10 cellular contexts compared by ENCODE assay signal in genomic region chr1:116311756-116312691, GRCh38.
DNase-seq lines count a peak whose midpoint lies in the region; ATAC-seq, FAIRE-seq and TF ChIP-seq lines count a peak whose summit lies in the region.
"Had no signal": no experiment of that assay in that cellular context is flagged by ENCODE, and none has a peak within 500 bp of the region (broad histone marks: within the 10 kb centered on the region; RNA-seq: fewer than 3 reads in every experiment).

No MANE protein-coding gene starts in this region.

- peak; percentile 22 for ATAC-seq in WTC11
- ATAC-seq in lower lobe of right lung = peak; percentile 83 to 87
- no peak for ATAC-seq in stimulated activated naive CD8-positive, alpha-beta T cell treated with anti-CD3 and anti-CD28 coated beads, Interleukin-15, amount 100 ng/mL, for 72 hours
- ATAC-seq: activated T-cell treated with anti-CD3 and anti-CD28 coated beads, Interleukin-2, amount 50 U/mL, for 72 hours had no signal

- peaks cover 28% of the 10 kb centered on the region for H3K4me1 ChIP-seq in lower lobe of right lung
- H3K4me1 ChIP-seq: tibial nerve had no signal

- H3K36me3 Mint-ChIP-seq in WTC11 (no peaks in the 10 kb centered on the region), type B pancreatic cell (no peaks in the 10 kb centered on the region), chondrocyte (ENCODE audit: low read depth) (no peaks in the 10 kb centered on the region)

- POLR2A ChIA-PET in WTC11 (lab: Charles Lee) = no interaction called here

- H3K27ac Mint-ChIP-seq in WTC11 = no peak overlapping the region
- peak overlapping the region; percentile 87 for H3K27ac Mint-ChIP-seq in type B pancreatic cell
- H3K27ac Mint-ChIP-seq in chondrocyte (ENCODE audit: unreplicated experiment) = no peak overlapping the region
- H3K27ac Mint-ChIP-seq in stimulated activated naive CD8-positive, alpha-beta T cell treated with anti-CD3 and anti-CD28 coated beads, Interleukin-15, amount 100 ng/mL, for 72 hours = no peak overlapping the region
- H3K27ac Mint-ChIP-seq: activated T-cell treated with anti-CD3 and anti-CD28 coated beads, Interleukin-2, amount 50 U/mL, for 72 hours had no signal

- H3K9me3 Mint-ChIP-seq in WTC11 (no peaks in the 10 kb centered on the region), type B pancreatic cell (no peaks in the 10 kb centered on the region), chondrocyte (ENCODE audit: low read depth) (no peaks in the 10 kb centered on the region)
- H3K9me3 Mint-ChIP-seq in stimulated activated naive CD8-positive, alpha-beta T cell treated with anti-CD3 and anti-CD28 coated beads, Interleukin-15, amount 100 ng/mL, for 72 hours = no peaks in the 10 kb centered on the region
- H3K9me3 Mint-ChIP-seq: activated T-cell treated with anti-CD3 and anti-CD28 coated beads, Interleukin-2, amount 50 U/mL, for 72 hours had no signal

- intact Hi-C loops in lower lobe of right lung (cut with DNase I) = no loop called here

- no peaks in the 10 kb centered on the region for H3K27me3 ChIP-seq in lower lobe of right lung (ENCODE audit: low read depth)
- H3K27me3 ChIP-seq: tibial nerve had no signal

- no peaks in the 10 kb centered on the region for H3K36me3 ChIP-seq in lower lobe of right lung
- H3K36me3 ChIP-seq: tibial nerve had no signal

- DNase-seq in SIG-M5 treated with dmso at 0.1 percent for 504 hours (lab: John Stamatoyannopoulos, UW; ENCODE audit: unreplicated experiment) (peak; percentile 67), SIG-M5 (lab: John Stamatoyannopoulos, UW) (no peak), WTC11 (ENCODE audit: low spot score) (no peak), lower lobe of right lung (peak; percentile 48), type B pancreatic cell (ENCODE audit: extremely low spot score, unreplicated experiment) (no peak), GM19239 (ENCODE audit: insufficient read length, low spot score) (no peak), chondrocyte (ENCODE audit: low spot score) (no peak)
- no peak for DNase-seq in stimulated activated naive CD8-positive, alpha-beta T cell treated with anti-CD3 and anti-CD28 coated beads, Interleukin-15, amount 100 ng/mL, for 72 hours
- DNase-seq: activated T-cell treated with anti-CD3 and anti-CD28 coated beads, Interleukin-2, amount 50 U/mL, for 72 hours had no signal

- TF ChIP-seq CTCF in WTC11 (IDR thresholded peaks at IDR 0.05) (no peak), lower lobe of right lung (IDR thresholded peaks at IDR 0.05) (no peak), type B pancreatic cell (conservative IDR thresholded peaks at IDR 0.05) (no peak), chondrocyte (IDR thresholded peaks at IDR 0.05) (no peak)

- H3K27me3 Mint-ChIP-seq in WTC11 (ENCODE audit: low read depth) (no peaks in the 10 kb centered on the region), type B pancreatic cell (no peaks in the 10 kb centered on the region), chondrocyte (ENCODE audit: low read depth) (no peaks in the 10 kb centered on the region)
- no peaks in the 10 kb centered on the region for H3K27me3 Mint-ChIP-seq in stimulated activated naive CD8-positive, alpha-beta T cell treated with anti-CD3 and anti-CD28 coated beads, Interleukin-15, amount 100 ng/mL, for 72 hours

- CTCF ChIA-PET in WTC11 (lab: Charles Lee) = interaction anchor here (0.9 to 2.0 kb wide), 3 partner anchors 23 to 173 kb away, joined by 3 to 5 read pairs (median 3); no protein-coding TSS in a partner anchor

- H3K9me3 ChIP-seq in lower lobe of right lung = no peaks in the 10 kb centered on the region
- H3K9me3 ChIP-seq: tibial nerve had no signal

- no peak for FAIRE-seq in GM19239 (lab: Jason Lieb, UNC)

- peaks cover 22% of the 10 kb centered on the region for H3K4me1 Mint-ChIP-seq in WTC11
- H3K4me1 Mint-ChIP-seq in type B pancreatic cell (ENCODE audit: unreplicated experiment) = peaks cover 31% of the 10 kb centered on the region
- peaks cover 4% of the 10 kb centered on the region for H3K4me1 Mint-ChIP-seq in chondrocyte (ENCODE audit: low read depth)
- no peaks in the 10 kb centered on the region for H3K4me1 Mint-ChIP-seq in stimulated activated naive CD8-positive, alpha-beta T cell treated with anti-CD3 and anti-CD28 coated beads, Interleukin-15, amount 100 ng/mL, for 72 hours

- no peak overlapping the region for H3K4me3 ChIP-seq in lower lobe of right lung
- H3K4me3 ChIP-seq: tibial nerve had no signal

- H3K4me3 Mint-ChIP-seq in WTC11 = no peak overlapping the region
- H3K4me3 Mint-ChIP-seq in type B pancreatic cell = peak overlapping the region; percentile 26
- no peak overlapping the region for H3K4me3 Mint-ChIP-seq in chondrocyte (ENCODE audit: unreplicated experiment)
- no peak overlapping the region for H3K4me3 Mint-ChIP-seq in stimulated activated naive CD8-positive, alpha-beta T cell treated with anti-CD3 and anti-CD28 coated beads, Interleukin-15, amount 100 ng/mL, for 72 hours
- H3K4me3 Mint-ChIP-seq: activated T-cell treated with anti-CD3 and anti-CD28 coated beads, Interleukin-2, amount 50 U/mL, for 72 hours had no signal

- H3K27ac ChIP-seq in lower lobe of right lung = peak overlapping the region; percentile 69

TF ChIP-seq in WTC11, 78 proteins besides CTCF, POLR2A, EP300 and RAD21 (continues in another document):
- TF ChIP-seq FOXK1 (CRISPR knock-in tag; IDR thresholded peaks at IDR 0.05) (no peak), JAZF1 (CRISPR knock-in tag; IDR thresholded peaks at IDR 0.05) (no peak), PREB (CRISPR knock-in tag; IDR thresholded peaks at IDR 0.05; ENCODE audit: borderline replicate concordance) (no peak)
- TF ChIP-seq, protein P1, sequence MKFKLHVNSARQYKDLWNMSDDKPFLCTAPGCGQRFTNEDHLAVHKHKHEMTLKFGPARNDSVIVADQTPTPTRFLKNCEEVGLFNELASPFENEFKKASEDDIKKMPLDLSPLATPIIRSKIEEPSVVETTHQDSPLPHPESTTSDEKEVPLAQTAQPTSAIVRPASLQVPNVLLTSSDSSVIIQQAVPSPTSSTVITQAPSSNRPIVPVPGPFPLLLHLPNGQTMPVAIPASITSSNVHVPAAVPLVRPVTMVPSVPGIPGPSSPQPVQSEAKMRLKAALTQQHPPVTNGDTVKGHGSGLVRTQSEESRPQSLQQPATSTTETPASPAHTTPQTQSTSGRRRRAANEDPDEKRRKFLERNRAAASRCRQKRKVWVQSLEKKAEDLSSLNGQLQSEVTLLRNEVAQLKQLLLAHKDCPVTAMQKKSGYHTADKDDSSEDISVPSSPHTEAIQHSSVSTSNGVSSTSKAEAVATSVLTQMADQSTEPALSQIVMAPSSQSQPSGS (CRISPR knock-in tag; IDR thresholded peaks at IDR 0.05; ENCODE audit: borderline replicate concordance, low read depth) = no peak
- TF ChIP-seq, protein P2, sequence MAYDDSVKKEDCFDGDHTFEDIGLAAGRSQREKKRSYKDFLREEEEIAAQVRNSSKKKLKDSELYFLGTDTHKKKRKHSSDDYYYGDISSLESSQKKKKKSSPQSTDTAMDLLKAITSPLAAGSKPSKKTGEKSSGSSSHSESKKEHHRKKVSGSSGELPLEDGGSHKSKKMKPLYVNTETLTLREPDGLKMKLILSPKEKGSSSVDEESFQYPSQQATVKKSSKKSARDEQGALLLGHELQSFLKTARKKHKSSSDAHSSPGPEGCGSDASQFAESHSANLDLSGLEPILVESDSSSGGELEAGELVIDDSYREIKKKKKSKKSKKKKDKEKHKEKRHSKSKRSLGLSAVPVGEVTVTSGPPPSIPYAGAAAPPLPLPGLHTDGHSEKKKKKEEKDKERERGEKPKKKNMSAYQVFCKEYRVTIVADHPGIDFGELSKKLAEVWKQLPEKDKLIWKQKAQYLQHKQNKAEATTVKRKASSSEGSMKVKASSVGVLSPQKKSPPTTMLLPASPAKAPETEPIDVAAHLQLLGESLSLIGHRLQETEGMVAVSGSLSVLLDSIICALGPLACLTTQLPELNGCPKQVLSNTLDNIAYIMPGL (CRISPR knock-in tag; IDR thresholded peaks at IDR 0.05) = no peak
- TF ChIP-seq, protein P3, sequence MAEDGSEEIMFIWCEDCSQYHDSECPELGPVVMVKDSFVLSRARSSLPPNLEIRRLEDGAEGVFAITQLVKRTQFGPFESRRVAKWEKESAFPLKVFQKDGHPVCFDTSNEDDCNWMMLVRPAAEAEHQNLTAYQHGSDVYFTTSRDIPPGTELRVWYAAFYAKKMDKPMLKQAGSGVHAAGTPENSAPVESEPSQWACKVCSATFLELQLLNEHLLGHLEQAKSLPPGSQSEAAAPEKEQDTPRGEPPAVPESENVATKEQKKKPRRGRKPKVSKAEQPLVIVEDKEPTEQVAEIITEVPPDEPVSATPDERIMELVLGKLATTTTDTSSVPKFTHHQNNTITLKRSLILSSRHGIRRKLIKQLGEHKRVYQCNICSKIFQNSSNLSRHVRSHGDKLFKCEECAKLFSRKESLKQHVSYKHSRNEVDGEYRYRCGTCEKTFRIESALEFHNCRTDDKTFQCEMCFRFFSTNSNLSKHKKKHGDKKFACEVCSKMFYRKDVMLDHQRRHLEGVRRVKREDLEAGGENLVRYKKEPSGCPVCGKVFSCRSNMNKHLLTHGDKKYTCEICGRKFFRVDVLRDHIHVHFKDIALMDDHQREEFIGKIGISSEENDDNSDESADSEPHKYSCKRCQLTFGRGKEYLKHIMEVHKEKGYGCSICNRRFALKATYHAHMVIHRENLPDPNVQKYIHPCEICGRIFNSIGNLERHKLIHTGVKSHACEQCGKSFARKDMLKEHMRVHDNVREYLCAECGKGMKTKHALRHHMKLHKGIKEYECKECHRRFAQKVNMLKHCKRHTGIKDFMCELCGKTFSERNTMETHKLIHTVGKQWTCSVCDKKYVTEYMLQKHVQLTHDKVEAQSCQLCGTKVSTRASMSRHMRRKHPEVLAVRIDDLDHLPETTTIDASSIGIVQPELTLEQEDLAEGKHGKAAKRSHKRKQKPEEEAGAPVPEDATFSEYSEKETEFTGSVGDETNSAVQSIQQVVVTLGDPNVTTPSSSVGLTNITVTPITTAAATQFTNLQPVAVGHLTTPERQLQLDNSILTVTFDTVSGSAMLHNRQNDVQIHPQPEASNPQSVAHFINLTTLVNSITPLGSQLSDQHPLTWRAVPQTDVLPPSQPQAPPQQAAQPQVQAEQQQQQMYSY (CRISPR knock-in tag; IDR thresholded peaks at IDR 0.05) = no peak

Comparison
In these comparisons a context has a peak if more than half of its experiments do, and no peak if none do; other contexts are left out.
1. DNase-seq: peak in SIG-M5 treated with dmso at 0.1 percent for 504 hours (single experiment) and lower lobe of right lung (single experiment); none in SIG-M5 (single experiment), WTC11 (single experiment), type B pancreatic cell (single experiment), GM19239 (single experiment), chondrocyte (single experiment) and stimulated activated naive CD8-positive, alpha-beta T cell treated with anti-CD3 and anti-CD28 coated beads, Interleukin-15, amount 100 ng/mL, for 72 hours (0 of 2).